In genomic region chr13:98672947-98673545, GRCh38 we compare ENCODE assay signal across 8 cellular contexts.
DNase-seq lines count a peak whose midpoint lies in the region; ATAC-seq and TF ChIP-seq lines count a peak whose summit lies in the region.

No MANE protein-coding gene starts in this region.

- H3K4me3 ChIP-seq in GM06990 (replicated peaks; ENCODE audit: low read depth, low read length) (no peak overlapping the region), astrocyte of the spinal cord (ENCODE audit: low read depth, low read length) (no peak overlapping the region), retinal pigment epithelial cell (ENCODE audit: low read length) (peak overlapping the region; percentile 22)

- peaks cover under 1 to 4% of the 10 kb centered on the region in 2 donors for H3K27me3 Mint-ChIP-seq in T-cell

- no peaks in the 10 kb centered on the region for H3K9me3 Mint-ChIP-seq in T-cell

- H3K4me1 Mint-ChIP-seq in T-cell, result peaks cover 0 to 7% (median 3%) of the 10 kb centered on the region in 3 donors

- CTCF ChIA-PET in HEK293T (lab: Yijun Ruan, JAX) (interaction anchor here (0.5 to 2.3 kb wide), 7 partner anchors 10 to 264 kb away, joined by 3 to 6 read pairs (median 4); no protein-coding TSS in a partner anchor), T-cell (lab: Charles Lee) (interaction anchor here (0.7 to 3.1 kb wide), 4 partner anchors 11 to 817 kb away, joined by 3 to 20 read pairs (median 6); no protein-coding TSS in a partner anchor)

- POLR2A ChIA-PET in HEK293T (lab: Yijun Ruan, JAX) (no interaction called here), T-cell (lab: Charles Lee) (no interaction called here)

- in situ Hi-C loops in astrocyte of the spinal cord (cut with HindIII; ENCODE audit: low sequenced_read_pairs), result loop anchor here (25.0 kb wide), 1 partner anchor 236 kb away; no protein-coding TSS in a partner anchor

- ATAC-seq in T-cell (replicated peaks in 1 of 4), result peak in 3 of 4 experiments; percentile 48 to 66 (median 54)

- no peaks in the 10 kb centered on the region for H3K27me3 ChIP-seq in GM06990 (replicated peaks; ENCODE audit: control insufficient read depth, insufficient read depth, low read length)

- H3K36me3 Mint-ChIP-seq in T-cell, result no peaks in the 10 kb centered on the region

- DNase-seq in GM06990 (ENCODE audit: extremely low read depth, insufficient read length) (peak; percentile 17), HEK293T (ENCODE audit: extremely low spot score) (peak; percentile 74), NCI-H1092 (lab: John Stamatoyannopoulos, UW) (peak; percentile 57), T-cell (peak in 33 of 34 experiments; percentile 1 to 50 (median 24)), astrocyte of the spinal cord (ENCODE audit: low read depth, low spot score) (peak; percentile 78), hepatic stellate cell (ENCODE audit: low spot score) (peak; percentile 81), retinal pigment epithelial cell (ENCODE audit: low read depth) (peak; percentile 30), NCI-H446 treated with DMSO at 0.1 percent for 48 hours (lab: John Stamatoyannopoulos, UW) (no peak)

- no peak overlapping the region for H3K27ac Mint-ChIP-seq in T-cell

- no peak overlapping the region for H3K4me3 Mint-ChIP-seq in T-cell

- peak; percentile 82 for TF ChIP-seq CTCF in GM06990 (IDR thresholded peaks at IDR 0.05; ENCODE audit: insufficient read depth, low read length, poor library complexity, severe bottlenecking)
- TF ChIP-seq CTCF in astrocyte of the spinal cord (IDR thresholded peaks at IDR 0.05; ENCODE audit: low read depth, low read length), result peak; percentile 82
- TF ChIP-seq CTCF in retinal pigment epithelial cell (conservative IDR thresholded peaks at IDR 0.05; ENCODE audit: low read depth, low read length), result peak; percentile 74

- H3K36me3 ChIP-seq in GM06990 (ENCODE audit: control insufficient read depth, insufficient read depth, low read length), result no peaks in the 10 kb centered on the region

TF ChIP-seq in HEK293T, 16 proteins besides CTCF, POLR2A, EP300 and RAD21:
- TF ChIP-seq TARDBP (IDR thresholded peaks at IDR 0.05), result no peak
- no peak for TF ChIP-seq HDGF (IDR thresholded peaks at IDR 0.05; ENCODE audit: borderline replicate concordance)
- TF ChIP-seq ARNT (IDR thresholded peaks at IDR 0.05), result no peak
- no peak for TF ChIP-seq FOXA1 (IDR thresholded peaks at IDR 0.05)
- no peak for TF ChIP-seq L3MBTL2 (conservative IDR thresholded peaks at IDR 0.05)
